Comparison of ENCODE assay signal across 14 cellular contexts in the genomic region with DNA sequence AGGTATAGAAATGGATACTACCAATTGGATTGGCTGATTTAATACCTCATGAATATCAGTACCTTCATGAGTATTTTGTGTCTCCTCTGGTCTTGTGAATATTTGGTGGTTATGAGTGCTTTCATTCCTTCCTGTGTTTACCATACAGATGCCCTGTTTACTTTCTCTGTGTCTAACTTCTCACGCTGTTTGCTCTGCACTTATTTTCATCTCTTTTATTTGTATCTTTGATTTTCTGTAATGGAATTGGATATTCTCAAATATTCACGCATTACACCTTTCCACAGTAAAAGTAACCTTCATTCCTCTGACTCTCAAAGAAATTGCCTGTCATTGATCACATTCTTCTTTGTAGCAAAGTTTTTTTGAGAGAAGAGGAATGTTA. TPM values are rescaled to one million over a fixed set of nuclear protein-coding genes. Genes with fewer than 3 reads are reported as not detected.
DNase-seq lines count a peak whose midpoint lies in the region; ATAC-seq and TF ChIP-seq lines count a peak whose summit lies in the region.
"Had no signal": no experiment of that assay in that cellular context is flagged by ENCODE, and none has a peak within 500 bp of the region (broad histone marks: within the 10 kb centered on the region; RNA-seq: fewer than 3 reads in every experiment).

No MANE protein-coding gene starts in this region.

- TF ChIP-seq CTCF in right atrium auricular region (IDR thresholded peaks at IDR 0.05) (no peak), colonic mucosa (IDR thresholded peaks at IDR 0.05) (no peak)

- H3K4me3 ChIP-seq in right atrium auricular region = no peak overlapping the region
- no peak overlapping the region for H3K4me3 ChIP-seq in colonic mucosa

- H3K9me3 Mint-ChIP-seq in naive thymus-derived CD8-positive, alpha-beta T cell = no peaks in the 10 kb centered on the region
- H3K9me3 Mint-ChIP-seq: activated B cell treated with CpG ODN at 0.5 μM for 24 hours had no signal

- no peaks in the 10 kb centered on the region for H3K27me3 Mint-ChIP-seq in naive thymus-derived CD8-positive, alpha-beta T cell
- H3K27me3 Mint-ChIP-seq: activated B cell treated with CpG ODN at 0.5 μM for 24 hours had no signal

- H3K27me3 ChIP-seq in right atrium auricular region = no peaks in the 10 kb centered on the region
- no peaks in the 10 kb centered on the region for H3K27me3 ChIP-seq in colonic mucosa

- H3K9me3 ChIP-seq in right atrium auricular region (no peaks in the 10 kb centered on the region), colonic mucosa (no peaks in the 10 kb centered on the region)

- H3K27ac Mint-ChIP-seq in naive thymus-derived CD8-positive, alpha-beta T cell = peak overlapping the region in 6 of 10 donors; percentile 11 to 63 (median 29)
- H3K27ac Mint-ChIP-seq: activated B cell treated with CpG ODN at 0.5 μM for 24 hours had no signal

- peaks cover 41 to 88% (median 81%) of the 10 kb centered on the region in 4 donors for H3K4me1 Mint-ChIP-seq in naive thymus-derived CD8-positive, alpha-beta T cell

- H3K36me3 Mint-ChIP-seq in naive thymus-derived CD8-positive, alpha-beta T cell = peaks cover 7 to 58% (median 11%) of the 10 kb centered on the region in 3 donors

- H3K4me1 ChIP-seq in right atrium auricular region = peaks cover 0 to 83% of the 10 kb centered on the region in 2 donors
- peaks cover 11% of the 10 kb centered on the region for H3K4me1 ChIP-seq in colonic mucosa

- intact Hi-C loops in Right ventricle myocardium inferior (cut with DNase I) = no loop called here
- intact Hi-C loops in colonic mucosa (cut with DNase I) = no loop called here

- POLR2A ChIA-PET in naive thymus-derived CD8-positive, alpha-beta T cell (lab: Charles Lee) = no interaction called here

- H3K27ac ChIP-seq in right atrium auricular region (peak overlapping the region; percentile 66 to 69), colonic mucosa (peak overlapping the region; percentile 73)
- H3K27ac ChIP-seq: epithelial cell of prostate had no signal

- H3K36me3 ChIP-seq in right atrium auricular region = no peaks in the 10 kb centered on the region
- H3K36me3 ChIP-seq in colonic mucosa = no peaks in the 10 kb centered on the region

- DNase-seq in right atrium auricular region (ENCODE audit: low spot score) (no peak), Right ventricle myocardium inferior (ENCODE audit: missing footprints) (no peak), colonic mucosa (no peak), NCI-H2081 treated with DMSO at 0.1 percent for 48 hours (lab: John Stamatoyannopoulos, UW) (no peak), NCI-H1694 treated with DMSO at 0.1 percent for 48 hours (lab: John Stamatoyannopoulos, UW) (no peak)
- no peak for DNase-seq in naive thymus-derived CD8-positive, alpha-beta T cell
- DNase-seq: activated B cell treated with CpG ODN at 0.5 μM for 24 hours, activated T-cell treated with anti-CD3 and anti-CD28 coated beads for 4 hours, H7, NCI-H1417 treated with DMSO at 0.1 percent for 48 hours, NCI-H82 had no signal

- H3K9ac ChIP-seq in colonic mucosa (ENCODE audit: low read depth in 2 of 2, low read length in 2 of 2) = peak overlapping the region in 1 of 2 donors; percentile 60

- ATAC-seq in Right ventricle myocardium inferior = no peak
- ATAC-seq in naive thymus-derived CD8-positive, alpha-beta T cell = no peak
- no peak for ATAC-seq in HG03135 (IDR thresholded peaks at IDR 0.05; ENCODE audit: unreplicated experiment)
- no peak for ATAC-seq in GM19328 (IDR thresholded peaks at IDR 0.05; ENCODE audit: unreplicated experiment)

- H3K4me3 Mint-ChIP-seq in naive thymus-derived CD8-positive, alpha-beta T cell = peak overlapping the region in 4 of 10 donors; percentile 7 to 59 (median 20)
- H3K4me3 Mint-ChIP-seq: activated B cell treated with CpG ODN at 0.5 μM for 24 hours had no signal

RNA-seq across cellular contexts. Expression of a gene that starts 16.8 kb away (rescaled TPM):
- total RNA-seq in right atrium auricular region = 10 to 100 TPM; 15.6 to 19.0 TPM
- 18.4 TPM for total RNA-seq in Right ventricle myocardium inferior
- 10 to 100 TPM; 20.9 to 43.1 TPM for total RNA-seq in colonic mucosa
- total RNA-seq in naive thymus-derived CD8-positive, alpha-beta T cell = 10 to 100 TPM; 79.8 to 88.6 TPM
- 10 to 100 TPM; 32.0 to 48.3 (median 37.6) TPM for polyA plus RNA-seq in naive thymus-derived CD8-positive, alpha-beta T cell

RNA-seq across cellular contexts. Expression of a gene that starts 17.0 kb away (rescaled TPM):
- total RNA-seq in right atrium auricular region (10 to 100 TPM in 1 of 2 donors, 1 to 10 TPM in 1; 5.5 to 12.0 TPM), Right ventricle myocardium inferior (18.0 TPM), colonic mucosa (10 to 100 TPM; 11.3 to 14.0 TPM)
- 10 to 100 TPM; 12.0 to 12.2 TPM for total RNA-seq in naive thymus-derived CD8-positive, alpha-beta T cell
- polyA plus RNA-seq in naive thymus-derived CD8-positive, alpha-beta T cell = 10 to 100 TPM; 17.8 to 20.8 (median 19.3) TPM
